In the genomic region with DNA sequence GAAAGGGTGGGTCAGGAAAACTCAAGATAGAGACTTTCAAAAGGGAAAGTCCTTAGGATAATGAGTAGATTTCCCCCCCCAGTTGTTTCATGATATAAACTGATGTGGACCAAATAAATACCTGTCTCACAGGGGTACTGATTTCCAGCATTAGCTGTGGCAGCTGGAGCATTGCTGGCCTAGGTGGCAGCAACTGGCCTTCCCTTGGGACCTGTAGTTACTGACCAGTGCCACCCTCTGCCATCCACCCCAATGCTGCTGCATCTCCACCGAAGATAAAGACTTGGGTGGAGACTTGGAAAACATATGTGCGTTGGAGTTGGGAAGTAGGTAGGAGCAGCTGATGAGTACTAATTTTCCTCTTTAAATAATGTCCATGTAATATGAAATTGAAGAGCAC, we compare ENCODE assay signal across 14 cellular contexts.
A peak's percentile ranks its signal among the peaks of the same experiment; 100 is the strongest.
DNase-seq lines count a peak whose midpoint lies in the region; ATAC-seq and TF ChIP-seq lines count a peak whose summit lies in the region.
"Had no signal": no experiment of that assay in that cellular context is flagged by ENCODE, and none has a peak within 500 bp of the region (broad histone marks: within the 10 kb centered on the region; RNA-seq: fewer than 3 reads in every experiment).

No MANE protein-coding gene starts in this region.

- no peak for DNase-seq in natural killer cell
- no peak for DNase-seq in natural killer cell treated with Interleukin-12 subunit alpha and Interleukin-12 subunit beta and Interleukin-15 and Interleukin-18, amount 100 ng/mL, for 72 hours (ENCODE audit: low spot score)
- peak; percentile 13 for DNase-seq in activated CD8-positive, alpha-beta memory T cell treated with anti-CD3 and anti-CD28 coated beads, Interleukin-2, amount 50 U/mL, for 48 hours
- DNase-seq in psoas muscle: no peak
- no peak for DNase-seq in effector memory CD4-positive, alpha-beta T cell
- DNase-seq in sciatic nerve (ENCODE audit: low spot score): no peak
- DNase-seq: BE2C; CD4-positive, alpha-beta memory T cell; DND-41; GDM1 had no signal

- H3K27ac ChIP-seq in psoas muscle: peak overlapping the region; percentile 76
- H3K27ac ChIP-seq in effector memory CD4-positive, alpha-beta T cell (ENCODE audit: insufficient read depth, low read length, poor library complexity, severe bottlenecking): no peak overlapping the region
- H3K27ac ChIP-seq: C4-2B had no signal

- intact Hi-C loops in natural killer cell (cut with micrococcal nuclease) (loop anchor here (10.0 kb wide), 2 partner anchors 149 to 1269 kb away; partner anchors contain the start of gene GADD45G), psoas muscle (cut with DNase I) (loop anchor here (5.0 kb wide), 3 partner anchors 731 to 1296 kb away; no protein-coding TSS in a partner anchor), sciatic nerve (cut with DNase I) (no loop called here)

- H3K9me3 ChIP-seq in psoas muscle: no peaks in the 10 kb centered on the region
- no peaks in the 10 kb centered on the region for H3K9me3 ChIP-seq in effector memory CD4-positive, alpha-beta T cell (ENCODE audit: control insufficient read depth, low read length)
- H3K9me3 ChIP-seq: BE2C, HAP-1 had no signal

- no peaks in the 10 kb centered on the region for H3K27me3 ChIP-seq in psoas muscle (ENCODE audit: insufficient read depth in 3 of 3, low read length in 2 of 3)
- peaks cover 3% of the 10 kb centered on the region for H3K27me3 ChIP-seq in effector memory CD4-positive, alpha-beta T cell (replicated peaks; ENCODE audit: control insufficient read depth, insufficient read depth, low read length, poor library complexity, severe bottlenecking)

- H3K36me3 Mint-ChIP-seq in natural killer cell: peaks cover 12% of the 10 kb centered on the region
- no peaks in the 10 kb centered on the region for H3K36me3 Mint-ChIP-seq in natural killer cell treated with Interleukin-12 subunit alpha and Interleukin-12 subunit beta and Interleukin-15 and Interleukin-18, amount 100 ng/mL, for 72 hours
- H3K36me3 Mint-ChIP-seq: CD4-positive, alpha-beta memory T cell had no signal

- peak overlapping the region; percentile 16 to 18 for H3K27ac Mint-ChIP-seq in natural killer cell
- H3K27ac Mint-ChIP-seq in natural killer cell treated with Interleukin-12 subunit alpha and Interleukin-12 subunit beta and Interleukin-15 and Interleukin-18, amount 100 ng/mL, for 72 hours: peak overlapping the region in 1 of 2 donors; percentile 55

- ATAC-seq in natural killer cell (no peak), psoas muscle (peak; percentile 20 to 55 (median 44)), GM21360 (IDR thresholded peaks at IDR 0.05; ENCODE audit: unreplicated experiment) (no peak), sciatic nerve (no peak)
- no peak for ATAC-seq in natural killer cell treated with Interleukin-12 subunit alpha and Interleukin-12 subunit beta and Interleukin-15 and Interleukin-18, amount 100 ng/mL, for 72 hours
- ATAC-seq: HepG2 had no signal

- peak overlapping the region; percentile 33 for H3K4me3 ChIP-seq in psoas muscle
- H3K4me3 ChIP-seq in effector memory CD4-positive, alpha-beta T cell (ENCODE audit: insufficient read depth, low read depth, low read length, poor library complexity, severe bottlenecking): no peak overlapping the region
- H3K4me3 ChIP-seq: HAP-1 had no signal

- H3K4me1 Mint-ChIP-seq in natural killer cell: peaks cover 0 to 11% of the 10 kb centered on the region in 2 donors
- peaks cover 0 to 12% of the 10 kb centered on the region in 2 donors for H3K4me1 Mint-ChIP-seq in natural killer cell treated with Interleukin-12 subunit alpha and Interleukin-12 subunit beta and Interleukin-15 and Interleukin-18, amount 100 ng/mL, for 72 hours (ENCODE audit: low read depth in 2 of 2)
- H3K4me1 Mint-ChIP-seq: CD4-positive, alpha-beta memory T cell had no signal

- no peaks in the 10 kb centered on the region for H3K9me3 Mint-ChIP-seq in natural killer cell
- no peaks in the 10 kb centered on the region for H3K9me3 Mint-ChIP-seq in natural killer cell treated with Interleukin-12 subunit alpha and Interleukin-12 subunit beta and Interleukin-15 and Interleukin-18, amount 100 ng/mL, for 72 hours
- H3K9me3 Mint-ChIP-seq: CD4-positive, alpha-beta memory T cell had no signal

- no peak overlapping the region for H3K4me3 Mint-ChIP-seq in natural killer cell
- no peak overlapping the region for H3K4me3 Mint-ChIP-seq in natural killer cell treated with Interleukin-12 subunit alpha and Interleukin-12 subunit beta and Interleukin-15 and Interleukin-18, amount 100 ng/mL, for 72 hours
- H3K4me3 Mint-ChIP-seq: CD4-positive, alpha-beta memory T cell had no signal

- H3K36me3 ChIP-seq in psoas muscle (ENCODE audit: insufficient read depth in 1 of 2, low read depth in 1 of 2): no peaks in the 10 kb centered on the region
- H3K36me3 ChIP-seq in effector memory CD4-positive, alpha-beta T cell (ENCODE audit: control insufficient read depth, insufficient read depth, low read length): no peaks in the 10 kb centered on the region
- H3K36me3 ChIP-seq: BE2C, HAP-1 had no signal

- H3K4me1 ChIP-seq in psoas muscle: peaks cover 9% of the 10 kb centered on the region
- no peaks in the 10 kb centered on the region for H3K4me1 ChIP-seq in effector memory CD4-positive, alpha-beta T cell (ENCODE audit: control insufficient read depth, insufficient read depth, low read length, poor library complexity, severe bottlenecking)
- H3K4me1 ChIP-seq: BE2C had no signal

- no peaks in the 10 kb centered on the region for H3K27me3 Mint-ChIP-seq in natural killer cell (ENCODE audit: low read depth in 2 of 2)
- H3K27me3 Mint-ChIP-seq in natural killer cell treated with Interleukin-12 subunit alpha and Interleukin-12 subunit beta and Interleukin-15 and Interleukin-18, amount 100 ng/mL, for 72 hours: no peaks in the 10 kb centered on the region

- TF ChIP-seq CTCF in natural killer cell (IDR thresholded peaks at IDR 0.05) (no peak), psoas muscle (IDR thresholded peaks at IDR 0.05) (no peak)

- 71 to 87% (median 81%) methylated on average over 2 of the region's 2 CpGs for WGBS in psoas muscle, 3 donors

Comparison
In these comparisons a context has a peak if more than half of its experiments do, and no peak if none do; other contexts are left out.
1. ATAC-seq: peak in psoas muscle (4 of 4); none in natural killer cell (0 of 3), natural killer cell treated with Interleukin-12 subunit alpha and Interleukin-12 subunit beta and Interleukin-15 and Interleukin-18, amount 100 ng/mL, for 72 hours (0 of 2), GM21360 (single experiment) and sciatic nerve (single experiment).